In the genomic region with DNA sequence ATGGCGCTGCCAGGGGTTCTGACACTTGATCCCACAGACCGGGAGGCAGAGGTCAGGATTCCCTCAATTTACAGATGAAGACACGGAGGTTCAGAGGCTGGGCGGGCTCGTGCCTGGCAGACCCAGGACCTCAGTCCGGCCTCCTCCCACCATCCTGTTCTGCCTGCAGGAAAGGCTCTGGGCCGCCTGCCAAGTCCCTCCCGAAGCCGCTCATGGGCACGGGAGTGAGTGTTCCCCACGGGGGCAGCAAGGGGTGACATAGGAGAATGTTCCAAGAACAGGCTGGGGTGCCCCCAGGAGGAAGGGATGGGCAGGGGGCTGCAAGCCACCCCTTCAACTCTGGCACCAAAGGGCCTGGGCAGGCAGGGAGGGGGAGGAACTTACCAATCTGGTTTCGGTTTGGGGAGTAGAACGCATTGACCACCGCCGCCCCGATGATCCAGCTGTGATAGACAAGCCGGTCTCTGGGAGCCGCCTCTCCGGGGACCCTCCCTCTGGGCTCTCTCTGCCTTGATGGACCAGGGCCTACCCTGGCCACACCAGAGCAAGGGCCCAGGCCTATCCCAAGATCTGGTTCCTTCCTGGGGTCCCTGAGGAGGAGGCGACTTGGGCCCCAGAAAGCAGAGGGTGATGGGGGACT, we compare ENCODE assay signal across 1 cellular context.
TF ChIP-seq lines count a peak whose summit lies in the region.

No MANE protein-coding gene starts in this region.

TF ChIP-seq in HEK293, 187 proteins besides CTCF, POLR2A, EP300 and RAD21 (continued from another document):
- TF ChIP-seq, protein P1, sequence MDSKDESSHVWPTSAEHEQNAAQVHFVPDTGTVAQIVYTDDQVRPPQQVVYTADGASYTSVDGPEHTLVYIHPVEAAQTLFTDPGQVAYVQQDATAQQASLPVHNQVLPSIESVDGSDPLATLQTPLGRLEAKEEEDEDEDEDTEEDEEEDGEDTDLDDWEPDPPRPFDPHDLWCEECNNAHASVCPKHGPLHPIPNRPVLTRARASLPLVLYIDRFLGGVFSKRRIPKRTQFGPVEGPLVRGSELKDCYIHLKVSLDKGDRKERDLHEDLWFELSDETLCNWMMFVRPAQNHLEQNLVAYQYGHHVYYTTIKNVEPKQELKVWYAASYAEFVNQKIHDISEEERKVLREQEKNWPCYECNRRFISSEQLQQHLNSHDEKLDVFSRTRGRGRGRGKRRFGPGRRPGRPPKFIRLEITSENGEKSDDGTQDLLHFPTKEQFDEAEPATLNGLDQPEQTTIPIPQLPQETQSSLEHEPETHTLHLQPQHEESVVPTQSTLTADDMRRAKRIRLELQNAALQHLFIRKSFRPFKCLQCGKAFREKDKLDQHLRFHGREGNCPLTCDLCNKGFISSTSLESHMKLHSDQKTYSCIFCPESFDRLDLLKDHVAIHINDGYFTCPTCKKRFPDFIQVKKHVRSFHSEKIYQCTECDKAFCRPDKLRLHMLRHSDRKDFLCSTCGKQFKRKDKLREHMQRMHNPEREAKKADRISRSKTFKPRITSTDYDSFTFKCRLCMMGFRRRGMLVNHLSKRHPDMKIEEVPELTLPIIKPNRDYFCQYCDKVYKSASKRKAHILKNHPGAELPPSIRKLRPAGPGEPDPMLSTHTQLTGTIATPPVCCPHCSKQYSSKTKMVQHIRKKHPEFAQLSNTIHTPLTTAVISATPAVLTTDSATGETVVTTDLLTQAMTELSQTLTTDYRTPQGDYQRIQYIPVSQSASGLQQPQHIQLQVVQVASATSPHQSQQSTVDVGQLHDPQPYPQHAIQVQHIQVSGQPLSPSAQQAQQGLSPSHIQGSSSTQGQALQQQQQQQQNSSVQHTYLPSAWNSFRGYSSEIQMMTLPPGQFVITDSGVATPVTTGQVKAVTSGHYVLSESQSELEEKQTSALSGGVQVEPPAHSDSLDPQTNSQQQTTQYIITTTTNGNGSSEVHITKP (tag by site-specific recombination; IDR thresholded peaks at IDR 0.05): peak; percentile 32; the same call in 1 of the 2 replicates
- TF ChIP-seq ZNF23 (tag by site-specific recombination; IDR thresholded peaks at IDR 0.05; ENCODE audit: borderline replicate concordance) (no peak), ZIC2 (tag by site-specific recombination; IDR thresholded peaks at IDR 0.05) (0 out of 2 replicates have a peak, but pooled peaks have one; percentile 17), ZNF707 (tag by site-specific recombination; IDR thresholded peaks at IDR 0.05) (no peak), MEIS1 (CRISPR knock-in tag; IDR thresholded peaks at IDR 0.05; ENCODE audit: borderline replicate concordance) (no peak), ZBTB8A (tag by site-specific recombination; IDR thresholded peaks at IDR 0.05) (0 out of 2 replicates have a peak, but pooled peaks have one; percentile 20), TCF7L2 (IDR thresholded peaks at IDR 0.05; ENCODE audit: borderline replicate concordance, low read depth, low read length) (no peak), HOXD13 (CRISPR knock-in tag; IDR thresholded peaks at IDR 0.05; ENCODE audit: borderline replicate concordance) (no peak), ZBTB17 (tag by site-specific recombination; IDR thresholded peaks at IDR 0.05) (no peak), SP2 (tag by site-specific recombination; IDR thresholded peaks at IDR 0.05) (no peak), ZNF558 (tag by site-specific recombination; IDR thresholded peaks at IDR 0.05) (no peak)
- TF ChIP-seq, protein P2, sequence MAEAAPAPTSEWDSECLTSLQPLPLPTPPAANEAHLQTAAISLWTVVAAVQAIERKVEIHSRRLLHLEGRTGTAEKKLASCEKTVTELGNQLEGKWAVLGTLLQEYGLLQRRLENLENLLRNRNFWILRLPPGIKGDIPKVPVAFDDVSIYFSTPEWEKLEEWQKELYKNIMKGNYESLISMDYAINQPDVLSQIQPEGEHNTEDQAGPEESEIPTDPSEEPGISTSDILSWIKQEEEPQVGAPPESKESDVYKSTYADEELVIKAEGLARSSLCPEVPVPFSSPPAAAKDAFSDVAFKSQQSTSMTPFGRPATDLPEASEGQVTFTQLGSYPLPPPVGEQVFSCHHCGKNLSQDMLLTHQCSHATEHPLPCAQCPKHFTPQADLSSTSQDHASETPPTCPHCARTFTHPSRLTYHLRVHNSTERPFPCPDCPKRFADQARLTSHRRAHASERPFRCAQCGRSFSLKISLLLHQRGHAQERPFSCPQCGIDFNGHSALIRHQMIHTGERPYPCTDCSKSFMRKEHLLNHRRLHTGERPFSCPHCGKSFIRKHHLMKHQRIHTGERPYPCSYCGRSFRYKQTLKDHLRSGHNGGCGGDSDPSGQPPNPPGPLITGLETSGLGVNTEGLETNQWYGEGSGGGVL (tag by site-specific recombination; IDR thresholded peaks at IDR 0.05): no peak
TF ChIP-seq in HEK293: peak in this region for 4.
